11 cellular contexts compared by ENCODE assay signal in genomic region chr7:96495751-96496216, GRCh38.
DNase-seq lines count a peak whose midpoint lies in the region; ATAC-seq and TF ChIP-seq lines count a peak whose summit lies in the region.
"Had no signal": no experiment of that assay in that cellular context is flagged by ENCODE, and none has a peak within 500 bp of the region (broad histone marks: within the 10 kb centered on the region; RNA-seq: fewer than 3 reads in every experiment).

No MANE protein-coding gene starts in this region.

- TF ChIP-seq CTCF in NB4 (IDR thresholded peaks at IDR 0.05; ENCODE audit: low read depth, low read length) (no peak), smooth muscle cell (IDR thresholded peaks at IDR 0.05; ENCODE audit: borderline replicate concordance, insufficient read depth, poor library complexity, severe bottlenecking) (no peak), adrenal gland (IDR thresholded peaks at IDR 0.05) (no peak)

- TF ChIP-seq POLR2A in NB4 (IDR thresholded peaks at IDR 0.05; ENCODE audit: extremely low read depth, insufficient read length) (no peak), adrenal gland (IDR thresholded peaks at IDR 0.05) (no peak)

- H3K4me2 ChIP-seq in smooth muscle cell, result no peak overlapping the region

- no peak overlapping the region for H2AFZ ChIP-seq in smooth muscle cell (ENCODE audit: low read depth)

- H3F3A ChIP-seq in smooth muscle cell (ENCODE audit: low read depth), result no peaks in the 10 kb centered on the region

- H3K36me3 ChIP-seq in smooth muscle cell (ENCODE audit: low read depth), result no peaks in the 10 kb centered on the region
- H3K36me3 ChIP-seq in adrenal gland (replicated peaks in 1 of 2), result no peaks in the 10 kb centered on the region

- H3K9ac ChIP-seq in smooth muscle cell (ENCODE audit: low read depth), result no peak overlapping the region

- H3K4me1 ChIP-seq in smooth muscle cell (ENCODE audit: low read depth), result no peaks in the 10 kb centered on the region
- H3K4me1 ChIP-seq in adrenal gland (replicated peaks in 1 of 2), result no peaks in the 10 kb centered on the region

- H3K4me3 ChIP-seq in NB4 (ENCODE audit: low read depth, low read length) (no peak overlapping the region), smooth muscle cell (no peak overlapping the region), adrenal gland (no peak overlapping the region)

- no peaks in the 10 kb centered on the region for H4K20me1 ChIP-seq in smooth muscle cell (ENCODE audit: low read depth)

- DNase-seq in COR-L47 (lab: John Stamatoyannopoulos, UW) (peak; percentile 83), NB4 (ENCODE audit: low read depth) (peak; percentile 36), putamen (ENCODE audit: low spot score) (no peak), smooth muscle cell (lab: John Stamatoyannopoulos, UW; ENCODE audit: unreplicated experiment) (no peak), adrenal gland (no peak)
- DNase-seq: DND-41, NCI-H524 treated with DMSO at 0.1 percent for 48 hours had no signal

- H3K27ac ChIP-seq in smooth muscle cell (ENCODE audit: low read depth), result no peak overlapping the region
- H3K27ac ChIP-seq in adrenal gland, result no peak overlapping the region

- H3K9me3 ChIP-seq in smooth muscle cell (replicated peaks; ENCODE audit: low read depth) (no peaks in the 10 kb centered on the region), adrenal gland (replicated peaks in 1 of 3) (no peaks in the 10 kb centered on the region)

- H3K79me2 ChIP-seq in smooth muscle cell (ENCODE audit: low read depth), result no peaks in the 10 kb centered on the region

- ATAC-seq in GM19324 (IDR thresholded peaks at IDR 0.05; ENCODE audit: low FRiP score, unreplicated experiment) (peak; percentile 27), SK-N-SH treated with all-trans-retinoic acid at 6 μM for 48 hours (peak; percentile 41; the same call in 1 of the 3 replicates), HG03025 (IDR thresholded peaks at IDR 0.05; ENCODE audit: low FRiP score, unreplicated experiment) (no peak)
- ATAC-seq: esophagus mucosa had no signal

- peaks cover 15% of the 10 kb centered on the region for H3K27me3 ChIP-seq in smooth muscle cell (ENCODE audit: low read depth)
- H3K27me3 ChIP-seq in adrenal gland, result no peaks in the 10 kb centered on the region

- 89% methylated on average over 6 of the region's 6 CpGs for WGBS in smooth muscle cell (ENCODE audit: low lambda C conversion rate)
- 54 to 65% (median 55%) methylated on average over 6 of the region's 6 CpGs for WGBS in adrenal gland, 4 donors

- intact Hi-C loops in adrenal gland (cut with DNase I), result no loop called here

TF ChIP-seq in SK-N-SH treated with all-trans-retinoic acid at 6 μM for 48 hours, 23 proteins besides CTCF, POLR2A, EP300 and RAD21:
- TF ChIP-seq ZNF565 (CRISPR knock-in tag; conservative IDR thresholded peaks at IDR 0.05; ENCODE audit: low read depth) (no peak), ZFP30 (CRISPR knock-in tag; IDR thresholded peaks at IDR 0.05) (no peak), OSR1 (CRISPR knock-in tag; IDR thresholded peaks at IDR 0.05) (no peak), PATZ1 (CRISPR knock-in tag; IDR thresholded peaks at IDR 0.05; ENCODE audit: borderline replicate concordance) (no peak), CSDC2 (CRISPR knock-in tag; IDR thresholded peaks at IDR 0.05) (no peak), CSRNP3 (CRISPR knock-in tag; IDR thresholded peaks at IDR 0.05) (no peak), SNAI2 (CRISPR knock-in tag; IDR thresholded peaks at IDR 0.05) (0 out of 2 replicates have a peak, but pooled peaks have one; percentile 43), POU6F1 (CRISPR knock-in tag; IDR thresholded peaks at IDR 0.05; ENCODE audit: borderline replicate concordance, low read depth) (no peak)
TF ChIP-seq in SK-N-SH treated with all-trans-retinoic acid at 6 μM for 48 hours: peak in this region for 1.

Comparison
In these comparisons a context has a peak if more than half of its experiments do, and no peak if none do; other contexts are left out.
1. DNase-seq: peak in COR-L47 (single experiment) and NB4 (single experiment); none in putamen (single experiment), smooth muscle cell (single experiment) and adrenal gland (0 of 7).